ENCODE assay signal across 7 cellular contexts in the genomic region with DNA sequence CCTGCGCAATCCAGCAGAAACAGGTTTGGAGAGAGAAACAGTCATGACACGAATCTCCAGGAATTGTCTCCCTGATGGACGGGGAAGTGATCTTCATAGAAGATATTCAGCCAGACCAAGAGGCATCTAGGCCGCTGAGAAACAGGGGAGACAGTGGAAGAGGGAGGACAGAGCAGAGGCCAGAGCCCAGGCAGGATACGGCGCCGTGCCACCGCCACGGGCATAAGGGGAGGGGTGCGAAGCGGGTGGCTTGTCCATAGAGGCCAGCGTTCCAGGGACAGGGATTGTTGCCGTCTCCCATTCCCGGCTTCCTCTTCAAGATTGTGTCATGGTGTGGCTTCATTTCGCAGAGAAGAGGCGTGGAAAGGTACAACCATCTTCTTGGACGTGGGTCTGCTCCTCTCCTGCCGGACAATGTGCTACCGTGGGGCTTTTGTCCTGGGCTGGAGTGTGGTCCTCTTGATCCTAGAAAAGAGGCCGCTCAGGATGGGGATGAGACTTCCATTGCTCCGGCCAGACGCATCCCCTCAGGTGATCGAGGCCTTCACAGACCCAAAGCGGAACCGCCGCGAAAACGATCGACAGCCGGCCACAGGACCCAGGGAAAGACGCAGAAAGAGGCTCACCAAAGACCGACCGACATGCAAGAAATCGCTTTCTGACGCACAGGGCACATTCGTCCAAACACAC.
DNase-seq lines count a peak whose midpoint lies in the region; ATAC-seq and TF ChIP-seq lines count a peak whose summit lies in the region.
"Not testable (repeated sequence)": the region's sequence is repeated elsewhere in the genome, so short reads cannot be mapped to it uniquely, and the experiment has no call there.

No MANE protein-coding gene starts in this region.

- H3K27me3 Mint-ChIP-seq in CD4-positive, alpha-beta memory T cell: peaks cover 9 to 11% of the 10 kb centered on the region in 2 donors
- H3K27me3 Mint-ChIP-seq in activated CD4-positive, alpha-beta T cell treated with anti-CD3 and anti-CD28 coated beads for 36 hours; activated naive CD8-positive, alpha-beta T cell treated with anti-CD3 and anti-CD28 coated beads, Interleukin-2, amount 10 ng/mL, durations not matched to agents 7 days and 5 days: not testable (repeated sequence)
- peaks cover 0 to 17% (median 9%) of the 10 kb centered on the region in 5 donors for H3K27me3 Mint-ChIP-seq in naive thymus-derived CD8-positive, alpha-beta T cell

- POLR2A ChIA-PET in CD4-positive, alpha-beta memory T cell (lab: Charles Lee; ENCODE audit: partially characterized antibody); activated CD4-positive, alpha-beta T cell treated with anti-CD3 and anti-CD28 coated beads for 36 hours (lab: Charles Lee); activated naive CD8-positive, alpha-beta T cell treated with anti-CD3 and anti-CD28 coated beads, Interleukin-2, amount 10 ng/mL, durations not matched to agents 7 days and 5 days (lab: Charles Lee); naive thymus-derived CD8-positive, alpha-beta T cell (lab: Charles Lee): not testable (repeated sequence)

- peak overlapping the region in 2 of 7 donors; percentile 15 to 79 for H3K27ac Mint-ChIP-seq in CD4-positive, alpha-beta memory T cell
- H3K27ac Mint-ChIP-seq in activated CD4-positive, alpha-beta T cell treated with anti-CD3 and anti-CD28 coated beads for 36 hours: peak overlapping the region; percentile 3
- peak overlapping the region; percentile 13 for H3K27ac Mint-ChIP-seq in activated naive CD8-positive, alpha-beta T cell treated with anti-CD3 and anti-CD28 coated beads, Interleukin-2, amount 10 ng/mL, durations not matched to agents 7 days and 5 days
- peak overlapping the region in 7 of 10 donors; percentile 2 to 82 (median 55) for H3K27ac Mint-ChIP-seq in naive thymus-derived CD8-positive, alpha-beta T cell
- not testable (repeated sequence) for H3K27ac Mint-ChIP-seq in stimulated activated effector memory CD8-positive, alpha-beta T cell treated with anti-CD3 and anti-CD28 coated beads, Interleukin-12 subunit alpha, Interleukin-12 subunit beta, amount 100 ng/mL, for 72 hours

- TF ChIP-seq CTCF in heart right ventricle (IDR thresholded peaks at IDR 0.05): not testable (repeated sequence)

- DNase-seq in CD4-positive, alpha-beta memory T cell; activated CD4-positive, alpha-beta T cell treated with anti-CD3 and anti-CD28 coated beads for 36 hours; activated naive CD8-positive, alpha-beta T cell treated with anti-CD3 and anti-CD28 coated beads, Interleukin-2, amount 10 ng/mL, durations not matched to agents 7 days and 5 days; heart right ventricle; stimulated activated effector memory CD8-positive, alpha-beta T cell treated with anti-CD3 and anti-CD28 coated beads, Interleukin-12 subunit alpha, Interleukin-12 subunit beta, amount 100 ng/mL, for 72 hours (ENCODE audit: low spot score in 2 of 2): not testable (repeated sequence)
- peak in 1 of 10 donors; percentile 7 for DNase-seq in naive thymus-derived CD8-positive, alpha-beta T cell

- peaks cover 0 to 17% (median 10%) of the 10 kb centered on the region in 8 donors for H3K9me3 Mint-ChIP-seq in CD4-positive, alpha-beta memory T cell
- H3K9me3 Mint-ChIP-seq in activated CD4-positive, alpha-beta T cell treated with anti-CD3 and anti-CD28 coated beads for 36 hours (ENCODE audit: low read depth); activated naive CD8-positive, alpha-beta T cell treated with anti-CD3 and anti-CD28 coated beads, Interleukin-2, amount 10 ng/mL, durations not matched to agents 7 days and 5 days; stimulated activated effector memory CD8-positive, alpha-beta T cell treated with anti-CD3 and anti-CD28 coated beads, Interleukin-12 subunit alpha, Interleukin-12 subunit beta, amount 100 ng/mL, for 72 hours: not testable (repeated sequence)
- peaks cover 0 to 12% (median 5%) of the 10 kb centered on the region in 9 donors for H3K9me3 Mint-ChIP-seq in naive thymus-derived CD8-positive, alpha-beta T cell

- 73 to 78% methylated on average over 36 of the region's 36 CpGs for WGBS in heart right ventricle, 2 donors

- not testable (repeated sequence) for H3K27me3 ChIP-seq in CD4-positive, alpha-beta memory T cell (ENCODE audit: insufficient read depth, low read length); endocrine pancreas (ENCODE audit: control insufficient read depth, insufficient read depth, low read length); heart right ventricle

- intact Hi-C loops in CD4-positive, alpha-beta memory T cell (cut with micrococcal nuclease); activated CD4-positive, alpha-beta T cell treated with anti-CD3 and anti-CD28 coated beads for 36 hours (cut with DNase I, micrococcal nuclease); heart right ventricle (cut with DNase I): not testable (repeated sequence)

- not testable (repeated sequence) for H3K27ac ChIP-seq in CD4-positive, alpha-beta memory T cell (ENCODE audit: low read depth, low read length); heart right ventricle

- H3K4me1 ChIP-seq in CD4-positive, alpha-beta memory T cell (ENCODE audit: insufficient read depth, low read length); endocrine pancreas (ENCODE audit: control insufficient read depth, insufficient read depth, low read length); heart right ventricle: not testable (repeated sequence)

- H3K9me3 ChIP-seq in CD4-positive, alpha-beta memory T cell (ENCODE audit: control insufficient read depth in 1 of 2, low read length in 2 of 2); endocrine pancreas (ENCODE audit: control insufficient read depth, low read length); heart right ventricle: not testable (repeated sequence)

- CTCF ChIA-PET in CD4-positive, alpha-beta memory T cell (lab: Charles Lee; ENCODE audit: partially characterized antibody); activated CD4-positive, alpha-beta T cell treated with anti-CD3 and anti-CD28 coated beads for 36 hours (lab: Charles Lee): not testable (repeated sequence)

- H3K4me3 Mint-ChIP-seq in CD4-positive, alpha-beta memory T cell: peak overlapping the region in 6 of 8 donors; percentile 49 to 77 (median 68)
- H3K4me3 Mint-ChIP-seq in activated CD4-positive, alpha-beta T cell treated with anti-CD3 and anti-CD28 coated beads for 36 hours: peak overlapping the region; percentile 70
- H3K4me3 Mint-ChIP-seq in activated naive CD8-positive, alpha-beta T cell treated with anti-CD3 and anti-CD28 coated beads, Interleukin-2, amount 10 ng/mL, durations not matched to agents 7 days and 5 days: peak overlapping the region; percentile 40
- peak overlapping the region; percentile 33 to 91 (median 71) for H3K4me3 Mint-ChIP-seq in naive thymus-derived CD8-positive, alpha-beta T cell
- H3K4me3 Mint-ChIP-seq in stimulated activated effector memory CD8-positive, alpha-beta T cell treated with anti-CD3 and anti-CD28 coated beads, Interleukin-12 subunit alpha, Interleukin-12 subunit beta, amount 100 ng/mL, for 72 hours: peak overlapping the region; percentile 37

- not testable (repeated sequence) for H3K4me1 Mint-ChIP-seq in CD4-positive, alpha-beta memory T cell; activated naive CD8-positive, alpha-beta T cell treated with anti-CD3 and anti-CD28 coated beads, Interleukin-2, amount 10 ng/mL, durations not matched to agents 7 days and 5 days; stimulated activated effector memory CD8-positive, alpha-beta T cell treated with anti-CD3 and anti-CD28 coated beads, Interleukin-12 subunit alpha, Interleukin-12 subunit beta, amount 100 ng/mL, for 72 hours
- peaks cover 10% of the 10 kb centered on the region for H3K4me1 Mint-ChIP-seq in activated CD4-positive, alpha-beta T cell treated with anti-CD3 and anti-CD28 coated beads for 36 hours
- H3K4me1 Mint-ChIP-seq in naive thymus-derived CD8-positive, alpha-beta T cell: peaks cover 3 to 16% (median 8%) of the 10 kb centered on the region in 4 donors

- peak overlapping the region; percentile 45 for H3K9ac ChIP-seq in endocrine pancreas (ENCODE audit: control insufficient read depth, insufficient read depth, low read length)

- not testable (repeated sequence) for H3K4me3 ChIP-seq in CD4-positive, alpha-beta memory T cell (ENCODE audit: low read length in 2 of 2)
- H3K4me3 ChIP-seq in endocrine pancreas (ENCODE audit: control insufficient read depth, insufficient read depth, low read length) (peak overlapping the region; percentile 50), heart right ventricle (peak overlapping the region in 8 of 10 donors; percentile 32 to 65 (median 60))

- H3K36me3 ChIP-seq in CD4-positive, alpha-beta memory T cell (ENCODE audit: insufficient read depth, low read length); endocrine pancreas (ENCODE audit: control insufficient read depth, insufficient read depth, low read length); heart right ventricle: not testable (repeated sequence)

- ATAC-seq in activated CD4-positive, alpha-beta T cell treated with anti-CD3 and anti-CD28 coated beads for 36 hours; activated naive CD8-positive, alpha-beta T cell treated with anti-CD3 and anti-CD28 coated beads, Interleukin-2, amount 10 ng/mL, durations not matched to agents 7 days and 5 days (ENCODE audit: low read depth); heart right ventricle; naive thymus-derived CD8-positive, alpha-beta T cell; stimulated activated effector memory CD8-positive, alpha-beta T cell treated with anti-CD3 and anti-CD28 coated beads, Interleukin-12 subunit alpha, Interleukin-12 subunit beta, amount 100 ng/mL, for 72 hours: not testable (repeated sequence)

- H3K36me3 Mint-ChIP-seq in CD4-positive, alpha-beta memory T cell; activated CD4-positive, alpha-beta T cell treated with anti-CD3 and anti-CD28 coated beads for 36 hours (ENCODE audit: low read depth); activated naive CD8-positive, alpha-beta T cell treated with anti-CD3 and anti-CD28 coated beads, Interleukin-2, amount 10 ng/mL, durations not matched to agents 7 days and 5 days; stimulated activated effector memory CD8-positive, alpha-beta T cell treated with anti-CD3 and anti-CD28 coated beads, Interleukin-12 subunit alpha, Interleukin-12 subunit beta, amount 100 ng/mL, for 72 hours: not testable (repeated sequence)
- H3K36me3 Mint-ChIP-seq in naive thymus-derived CD8-positive, alpha-beta T cell: peaks cover 0 to 11% (median 11%) of the 10 kb centered on the region in 3 donors
